In genomic region chr4:159258889-159259560, GRCh38 we compare ENCODE assay signal across 1 cellular context.
A peak's percentile ranks its signal among the peaks of the same experiment; 100 is the strongest.
TF ChIP-seq lines count a peak whose summit lies in the region.

No MANE protein-coding gene starts in this region.

TF ChIP-seq in HepG2, 621 proteins besides CTCF, POLR2A, EP300 and RAD21 (continued from another document and continues in another):
- TF ChIP-seq, protein P1, sequence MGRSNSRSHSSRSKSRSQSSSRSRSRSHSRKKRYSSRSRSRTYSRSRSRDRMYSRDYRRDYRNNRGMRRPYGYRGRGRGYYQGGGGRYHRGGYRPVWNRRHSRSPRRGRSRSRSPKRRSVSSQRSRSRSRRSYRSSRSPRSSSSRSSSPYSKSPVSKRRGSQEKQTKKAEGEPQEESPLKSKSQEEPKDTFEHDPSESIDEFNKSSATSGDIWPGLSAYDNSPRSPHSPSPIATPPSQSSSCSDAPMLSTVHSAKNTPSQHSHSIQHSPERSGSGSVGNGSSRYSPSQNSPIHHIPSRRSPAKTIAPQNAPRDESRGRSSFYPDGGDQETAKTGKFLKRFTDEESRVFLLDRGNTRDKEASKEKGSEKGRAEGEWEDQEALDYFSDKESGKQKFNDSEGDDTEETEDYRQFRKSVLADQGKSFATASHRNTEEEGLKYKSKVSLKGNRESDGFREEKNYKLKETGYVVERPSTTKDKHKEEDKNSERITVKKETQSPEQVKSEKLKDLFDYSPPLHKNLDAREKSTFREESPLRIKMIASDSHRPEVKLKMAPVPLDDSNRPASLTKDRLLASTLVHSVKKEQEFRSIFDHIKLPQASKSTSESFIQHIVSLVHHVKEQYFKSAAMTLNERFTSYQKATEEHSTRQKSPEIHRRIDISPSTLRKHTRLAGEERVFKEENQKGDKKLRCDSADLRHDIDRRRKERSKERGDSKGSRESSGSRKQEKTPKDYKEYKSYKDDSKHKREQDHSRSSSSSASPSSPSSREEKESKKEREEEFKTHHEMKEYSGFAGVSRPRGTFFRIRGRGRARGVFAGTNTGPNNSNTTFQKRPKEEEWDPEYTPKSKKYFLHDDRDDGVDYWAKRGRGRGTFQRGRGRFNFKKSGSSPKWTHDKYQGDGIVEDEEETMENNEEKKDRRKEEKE (IDR thresholded peaks at IDR 0.05) = no peak
- TF ChIP-seq GFI1 (CRISPR knock-in tag; IDR thresholded peaks at IDR 0.05; ENCODE audit: borderline replicate concordance) (no peak), ZNF530 (CRISPR knock-in tag; IDR thresholded peaks at IDR 0.05; ENCODE audit: low read depth) (no peak), TAF15 (IDR thresholded peaks at IDR 0.05; ENCODE audit: low read depth, low read length, poor library complexity, severe bottlenecking) (no peak), NCOR1 (IDR thresholded peaks at IDR 0.05; ENCODE audit: borderline replicate concordance, low read length) (no peak), NR3C1 (CRISPR knock-in tag; IDR thresholded peaks at IDR 0.05) (no peak), HDAC6 (IDR thresholded peaks at IDR 0.05; ENCODE audit: low read depth, low read length) (no peak), AKNA (CRISPR knock-in tag; IDR thresholded peaks at IDR 0.05; ENCODE audit: borderline replicate concordance) (no peak), NR2F2 (IDR thresholded peaks at IDR 0.05; ENCODE audit: borderline replicate concordance, low read depth) (no peak), RNF2 (conservative IDR thresholded peaks at IDR 0.05; ENCODE audit: low read depth) (no peak), MBD4 (IDR thresholded peaks at IDR 0.05; ENCODE audit: borderline replicate concordance, low read length) (no peak), HOXA9 (CRISPR knock-in tag; IDR thresholded peaks at IDR 0.05; ENCODE audit: borderline replicate concordance) (no peak), SOX5 (CRISPR knock-in tag; IDR thresholded peaks at IDR 0.05; ENCODE audit: borderline replicate concordance) (no peak), BCL6 (CRISPR knock-in tag; IDR thresholded peaks at IDR 0.05) (0 out of 2 replicates have a peak, but pooled peaks have one; percentile 20), FOXP1 (IDR thresholded peaks at IDR 0.05) (no peak), FOXP1 (CRISPR knock-in tag; IDR thresholded peaks at IDR 0.05) (0 out of 2 replicates have a peak, but pooled peaks have one; percentile 29), SRSF9 (IDR thresholded peaks at IDR 0.05; ENCODE audit: borderline replicate concordance, insufficient read depth, low read depth, low read length, poor library complexity, severe bottlenecking) (no peak), CC2D1A (CRISPR knock-in tag; IDR thresholded peaks at IDR 0.05) (no peak), ATF7-NPFF (CRISPR knock-in tag; IDR thresholded peaks at IDR 0.05; ENCODE audit: low read depth) (no peak), KAT7 (CRISPR knock-in tag; IDR thresholded peaks at IDR 0.05; ENCODE audit: borderline replicate concordance) (no peak), FOXJ3 (CRISPR knock-in tag; IDR thresholded peaks at IDR 0.05; ENCODE audit: borderline replicate concordance) (0 out of 2 replicates have a peak, but pooled peaks have one; percentile 37), MBNL3 (CRISPR knock-in tag; conservative IDR thresholded peaks at IDR 0.05) (no peak), NBN (conservative IDR thresholded peaks at IDR 0.05) (no peak), XBP1 (CRISPR knock-in tag; IDR thresholded peaks at IDR 0.05) (no peak), ZNF337 (CRISPR knock-in tag; IDR thresholded peaks at IDR 0.05; ENCODE audit: borderline replicate concordance, low read depth) (no peak), MAX (IDR thresholded peaks at IDR 0.05) (no peak), ZNF207 (IDR thresholded peaks at IDR 0.05; ENCODE audit: borderline replicate concordance) (no peak), ZNF720 (CRISPR knock-in tag; IDR thresholded peaks at IDR 0.05) (no peak), NFE2L2 (IDR thresholded peaks at IDR 0.05; ENCODE audit: low read length) (peak; percentile 41), CERS6 (CRISPR knock-in tag; IDR thresholded peaks at IDR 0.05) (no peak), ZBTB38 (CRISPR knock-in tag; IDR thresholded peaks at IDR 0.05) (no peak), HNF4A (CRISPR knock-in tag; IDR thresholded peaks at IDR 0.05) (no peak; the same call in 1 of the 2 replicates), ZNF678 (CRISPR knock-in tag; IDR thresholded peaks at IDR 0.05) (no peak), ZMYM4 (CRISPR knock-in tag; IDR thresholded peaks at IDR 0.05) (peak; percentile 13; the same call in 1 of the 2 replicates), KLF15 (CRISPR knock-in tag; IDR thresholded peaks at IDR 0.05; ENCODE audit: borderline replicate concordance) (no peak), ETV5 (CRISPR knock-in tag; IDR thresholded peaks at IDR 0.05; ENCODE audit: borderline replicate concordance) (no peak), SAP130 (CRISPR knock-in tag; IDR thresholded peaks at IDR 0.05; ENCODE audit: low read depth) (no peak), ZNF124 (CRISPR knock-in tag; IDR thresholded peaks at IDR 0.05) (no peak), KMT2B (CRISPR knock-in tag; IDR thresholded peaks at IDR 0.05) (no peak), MXI1 (IDR thresholded peaks at IDR 0.05; ENCODE audit: borderline replicate concordance, low read depth, low read length) (peak; percentile 37; the same call in 1 of the 3 replicates), AHDC1 (CRISPR knock-in tag; IDR thresholded peaks at IDR 0.05; ENCODE audit: borderline replicate concordance) (peak; percentile 36; the same call in 1 of the 2 replicates), HOMEZ (CRISPR knock-in tag; IDR thresholded peaks at IDR 0.05; ENCODE audit: low read depth) (0 out of 2 replicates have a peak, but pooled peaks have one; percentile 24)
- TF ChIP-seq, protein P2, sequence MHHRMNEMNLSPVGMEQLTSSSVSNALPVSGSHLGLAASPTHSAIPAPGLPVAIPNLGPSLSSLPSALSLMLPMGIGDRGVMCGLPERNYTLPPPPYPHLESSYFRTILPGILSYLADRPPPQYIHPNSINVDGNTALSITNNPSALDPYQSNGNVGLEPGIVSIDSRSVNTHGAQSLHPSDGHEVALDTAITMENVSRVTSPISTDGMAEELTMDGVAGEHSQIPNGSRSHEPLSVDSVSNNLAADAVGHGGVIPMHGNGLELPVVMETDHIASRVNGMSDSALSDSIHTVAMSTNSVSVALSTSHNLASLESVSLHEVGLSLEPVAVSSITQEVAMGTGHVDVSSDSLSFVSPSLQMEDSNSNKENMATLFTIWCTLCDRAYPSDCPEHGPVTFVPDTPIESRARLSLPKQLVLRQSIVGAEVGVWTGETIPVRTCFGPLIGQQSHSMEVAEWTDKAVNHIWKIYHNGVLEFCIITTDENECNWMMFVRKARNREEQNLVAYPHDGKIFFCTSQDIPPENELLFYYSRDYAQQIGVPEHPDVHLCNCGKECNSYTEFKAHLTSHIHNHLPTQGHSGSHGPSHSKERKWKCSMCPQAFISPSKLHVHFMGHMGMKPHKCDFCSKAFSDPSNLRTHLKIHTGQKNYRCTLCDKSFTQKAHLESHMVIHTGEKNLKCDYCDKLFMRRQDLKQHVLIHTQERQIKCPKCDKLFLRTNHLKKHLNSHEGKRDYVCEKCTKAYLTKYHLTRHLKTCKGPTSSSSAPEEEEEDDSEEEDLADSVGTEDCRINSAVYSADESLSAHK (CRISPR knock-in tag; IDR thresholded peaks at IDR 0.05; ENCODE audit: borderline replicate concordance) = no peak
- TF ChIP-seq, protein P3, sequence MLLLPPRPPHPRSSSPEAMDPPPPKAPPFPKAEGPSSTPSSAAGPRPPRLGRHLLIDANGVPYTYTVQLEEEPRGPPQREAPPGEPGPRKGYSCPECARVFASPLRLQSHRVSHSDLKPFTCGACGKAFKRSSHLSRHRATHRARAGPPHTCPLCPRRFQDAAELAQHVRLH (CRISPR knock-in tag; IDR thresholded peaks at IDR 0.05; ENCODE audit: borderline replicate concordance, low read depth) = no peak
- TF ChIP-seq, protein P4, sequence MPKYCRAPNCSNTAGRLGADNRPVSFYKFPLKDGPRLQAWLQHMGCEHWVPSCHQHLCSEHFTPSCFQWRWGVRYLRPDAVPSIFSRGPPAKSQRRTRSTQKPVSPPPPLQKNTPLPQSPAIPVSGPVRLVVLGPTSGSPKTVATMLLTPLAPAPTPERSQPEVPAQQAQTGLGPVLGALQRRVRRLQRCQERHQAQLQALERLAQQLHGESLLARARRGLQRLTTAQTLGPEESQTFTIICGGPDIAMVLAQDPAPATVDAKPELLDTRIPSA (CRISPR knock-in tag; IDR thresholded peaks at IDR 0.05; ENCODE audit: borderline replicate concordance) = no peak
